11 cellular contexts compared by ENCODE assay signal in genomic region chr6:106527979-106528378, GRCh38.
DNase-seq lines count a peak whose midpoint lies in the region; ATAC-seq and TF ChIP-seq lines count a peak whose summit lies in the region.
"Had no signal": no experiment of that assay in that cellular context is flagged by ENCODE, and none has a peak within 500 bp of the region (broad histone marks: within the 10 kb centered on the region; RNA-seq: fewer than 3 reads in every experiment).

No MANE protein-coding gene starts in this region.

- H3K4me1 Mint-ChIP-seq in T-cell, result peaks cover 58 to 81% (median 74%) of the 10 kb centered on the region in 3 donors
- peaks cover 14 to 80% (median 58%) of the 10 kb centered on the region in 4 donors for H3K4me1 Mint-ChIP-seq in naive thymus-derived CD8-positive, alpha-beta T cell

- H3K4me3 ChIP-seq in left ventricle myocardium inferior, result no peak overlapping the region
- H3K4me3 ChIP-seq: gastrocnemius medialis had no signal

- no peak for DNase-seq in left cardiac atrium
- DNase-seq in left ventricle myocardium inferior, result no peak
- no peak for DNase-seq in T-cell
- DNase-seq in fibroblast of peridontal ligament (ENCODE audit: extremely low read depth), result peak; percentile 93
- DNase-seq in NCI-H2196 (lab: John Stamatoyannopoulos, UW; ENCODE audit: unreplicated experiment), result no peak
- DNase-seq in NCI-H446 treated with DMSO at 0.1 percent for 48 hours (lab: John Stamatoyannopoulos, UW), result no peak
- no peak for DNase-seq in naive thymus-derived CD8-positive, alpha-beta T cell
- no peak for DNase-seq in DMS 273 (lab: John Stamatoyannopoulos, UW; ENCODE audit: unreplicated experiment)
- DNase-seq: activated gamma-delta T cell, gastrocnemius medialis, NCI-H1436 had no signal

- H3K27me3 Mint-ChIP-seq in T-cell, result no peaks in the 10 kb centered on the region
- no peaks in the 10 kb centered on the region for H3K27me3 Mint-ChIP-seq in naive thymus-derived CD8-positive, alpha-beta T cell

- intact Hi-C loops in left cardiac atrium (cut with DNase I) (no loop called here), left ventricle myocardium inferior (cut with micrococcal nuclease) (no loop called here)

- POLR2A ChIA-PET in T-cell (lab: Charles Lee), result interaction anchor here in 1 of 2 donors (0.6 to 1.3 kb wide), 2 partner anchors 8 to 27 kb away, joined by 3 to 4 read pairs; no protein-coding TSS in a partner anchor
- POLR2A ChIA-PET in naive thymus-derived CD8-positive, alpha-beta T cell (lab: Charles Lee), result interaction anchor here (1.3 kb wide), 1 partner anchor 11 kb away, joined by 4 read pairs; no protein-coding TSS in a partner anchor

- no peaks in the 10 kb centered on the region for H3K36me3 ChIP-seq in left ventricle myocardium inferior
- H3K36me3 ChIP-seq: gastrocnemius medialis had no signal

- H3K27me3 ChIP-seq in left ventricle myocardium inferior (ENCODE audit: low read depth), result no peaks in the 10 kb centered on the region
- H3K27me3 ChIP-seq: gastrocnemius medialis had no signal

- H3K9me3 ChIP-seq in left ventricle myocardium inferior (replicated peaks), result no peaks in the 10 kb centered on the region
- H3K9me3 ChIP-seq: gastrocnemius medialis had no signal

- H3K27ac ChIP-seq in left ventricle myocardium inferior (replicated peaks), result no peak overlapping the region
- H3K27ac ChIP-seq: gastrocnemius medialis had no signal

- no peaks in the 10 kb centered on the region for H3K4me1 ChIP-seq in left ventricle myocardium inferior
- H3K4me1 ChIP-seq: gastrocnemius medialis had no signal

- H3K36me3 Mint-ChIP-seq in T-cell, result peaks cover 58% of the 10 kb centered on the region
- H3K36me3 Mint-ChIP-seq in naive thymus-derived CD8-positive, alpha-beta T cell, result peaks cover 9 to 66% (median 37%) of the 10 kb centered on the region in 3 donors

- CTCF ChIA-PET in T-cell (lab: Charles Lee), result interaction anchor here in 1 of 2 donors (2.3 kb wide), 1 partner anchor 15 kb away, joined by 12 read pairs; no protein-coding TSS in a partner anchor

- peak; percentile 27 to 85 for ATAC-seq in left cardiac atrium
- no peak for ATAC-seq in T-cell (replicated peaks in 1 of 4)
- no peak for ATAC-seq in naive thymus-derived CD8-positive, alpha-beta T cell
- ATAC-seq: gastrocnemius medialis had no signal

- no peaks in the 10 kb centered on the region for H3K9me3 Mint-ChIP-seq in T-cell
- H3K9me3 Mint-ChIP-seq in naive thymus-derived CD8-positive, alpha-beta T cell, result no peaks in the 10 kb centered on the region

- no peak overlapping the region for H3K4me3 Mint-ChIP-seq in T-cell
- H3K4me3 Mint-ChIP-seq in naive thymus-derived CD8-positive, alpha-beta T cell, result peak overlapping the region in 1 of 10 donors; percentile 34

- TF ChIP-seq CTCF in left ventricle myocardium inferior (IDR thresholded peaks at IDR 0.05; ENCODE audit: borderline replicate concordance), result no peak

- peak overlapping the region; percentile 34 to 81 for H3K27ac Mint-ChIP-seq in T-cell
- peak overlapping the region in 3 of 10 donors; percentile 5 to 60 (median 25) for H3K27ac Mint-ChIP-seq in naive thymus-derived CD8-positive, alpha-beta T cell

Comparison
In these comparisons a context has a peak if more than half of its experiments do, and no peak if none do; other contexts are left out.
1. ATAC-seq: peak in left cardiac atrium (2 of 2); none in T-cell (0 of 4) and naive thymus-derived CD8-positive, alpha-beta T cell (0 of 2).